33 cellular contexts compared by ENCODE assay signal in genomic region chr13:86318424-86318823, GRCh38.
"Had no signal": no experiment of that assay in that cellular context is flagged by ENCODE, and none has a peak within 500 bp of the region (broad histone marks: within the 10 kb centered on the region; RNA-seq: fewer than 3 reads in every experiment).

No MANE protein-coding gene starts in this region.

- DNase-seq: Karpas-422, Kasumi-1, MM.1S, MV-4-11, NCI-H1048, NCI-H1092, NCI-H1092 treated with DMSO at 0.1 percent for 48 hours, NCI-H1105, NCI-H1105 treated with DMSO at 0.1 percent for 48 hours, NCI-H1417 treated with DMSO at 0.1 percent for 48 hours, NCI-H1436, NCI-H1436 treated with DMSO at 0.1 percent for 48 hours, NCI-H146, NCI-H1694, NCI-H1694 treated with DMSO at 0.1 percent for 48 hours, NCI-H187, NCI-H187 treated with DMSO at 0.1 percent for 48 hours, NCI-H1930, NCI-H2029, NCI-H2029 treated with DMSO at 0.1 percent for 48 hours, NCI-H2081, NCI-H2081 treated with DMSO at 0.1 percent for 48 hours, NCI-H2107, NCI-H2171, NCI-H2171 treated with DMSO at 0.1 percent for 48 hours, NCI-H2227 treated with DMSO at 0.1 percent for 48 hours, NCI-H226, NCI-H345, NCI-H446, NCI-H446 treated with DMSO at 0.1 percent for 48 hours, NCI-H510A, NCI-H510A treated with DMSO at 0.1 percent for 48 hours, NCI-H524 had no signal
